Comparison of ENCODE assay signal across 9 cellular contexts in genomic region chr11:72832301-72833082, GRCh38. TPM values are rescaled to one million over a fixed set of nuclear protein-coding genes. Genes with fewer than 3 reads are reported as not detected.
DNase-seq lines count a peak whose midpoint lies in the region; ATAC-seq and TF ChIP-seq lines count a peak whose summit lies in the region.
"Had no signal": no experiment of that assay in that cellular context is flagged by ENCODE, and none has a peak within 500 bp of the region (broad histone marks: within the 10 kb centered on the region; RNA-seq: fewer than 3 reads in every experiment).

No MANE protein-coding gene starts in this region.

- H3K4me3 ChIP-seq in dorsolateral prefrontal cortex (no peak overlapping the region), uterus (no peak overlapping the region)

- H3K9me3 Mint-ChIP-seq in activated naive CD8-positive, alpha-beta T cell (ENCODE audit: low read depth) = no peaks in the 10 kb centered on the region
- no peaks in the 10 kb centered on the region for H3K9me3 Mint-ChIP-seq in activated naive CD8-positive, alpha-beta T cell treated with anti-CD3 and anti-CD28 coated beads, Interleukin-2, amount 50 U/mL, for 24 hours
- H3K9me3 Mint-ChIP-seq in natural killer cell = no peaks in the 10 kb centered on the region

- TF ChIP-seq CTCF in dorsolateral prefrontal cortex (IDR thresholded peaks at IDR 0.05 in 54 of 56, conservative IDR thresholded peaks at IDR 0.05 in 2 of 56; ENCODE audit: low read depth in 1 of 56, partially characterized antibody in 56 of 56) (no peak), natural killer cell (IDR thresholded peaks at IDR 0.05) (no peak), uterus (IDR thresholded peaks at IDR 0.05) (no peak)

- ATAC-seq in activated naive CD8-positive, alpha-beta T cell treated with anti-CD3 and anti-CD28 coated beads, Interleukin-2, amount 50 U/mL, for 24 hours = no peak
- ATAC-seq in natural killer cell = no peak
- no peak for ATAC-seq in GM19463 (IDR thresholded peaks at IDR 0.05; ENCODE audit: unreplicated experiment)

- no peak overlapping the region for H3K4me3 Mint-ChIP-seq in activated naive CD8-positive, alpha-beta T cell
- no peak overlapping the region for H3K4me3 Mint-ChIP-seq in activated naive CD8-positive, alpha-beta T cell treated with anti-CD3 and anti-CD28 coated beads, Interleukin-2, amount 50 U/mL, for 24 hours
- no peak overlapping the region for H3K4me3 Mint-ChIP-seq in natural killer cell

- no peaks in the 10 kb centered on the region for H3K9me3 ChIP-seq in uterus

- TF ChIP-seq POLR2A in uterus (IDR thresholded peaks at IDR 0.05) = no peak

- intact Hi-C loops in dorsolateral prefrontal cortex (cut with DNase I) = loop anchor here (5.0 to 10.0 kb wide), 2 partner anchors 95 to 402 kb away; no protein-coding TSS in a partner anchor
- intact Hi-C loops in natural killer cell (cut with micrococcal nuclease) = no loop called here
- intact Hi-C loops in uterus (cut with DNase I; ENCODE audit: low total_unique reads) = loop anchor here (5.0 kb wide), 1 partner anchor 345 kb away; no protein-coding TSS in a partner anchor

- H3K4me1 Mint-ChIP-seq in activated naive CD8-positive, alpha-beta T cell (ENCODE audit: low read depth) = peaks cover 2% of the 10 kb centered on the region
- peaks cover 14% of the 10 kb centered on the region for H3K4me1 Mint-ChIP-seq in activated naive CD8-positive, alpha-beta T cell treated with anti-CD3 and anti-CD28 coated beads, Interleukin-2, amount 50 U/mL, for 24 hours
- H3K4me1 Mint-ChIP-seq in natural killer cell = peaks cover 18 to 39% of the 10 kb centered on the region in 2 donors

- no peaks in the 10 kb centered on the region for H3K36me3 ChIP-seq in uterus

- H3K27ac Mint-ChIP-seq in activated naive CD8-positive, alpha-beta T cell = peak overlapping the region; percentile 46
- H3K27ac Mint-ChIP-seq in activated naive CD8-positive, alpha-beta T cell treated with anti-CD3 and anti-CD28 coated beads, Interleukin-2, amount 50 U/mL, for 24 hours = no peak overlapping the region
- peak overlapping the region; percentile 74 to 95 for H3K27ac Mint-ChIP-seq in natural killer cell

- H3K27ac ChIP-seq in dorsolateral prefrontal cortex (peak overlapping the region in 53 of 59 donors; percentile 0 to 87 (median 74)), uterus (peak overlapping the region; percentile 76)

- no peaks in the 10 kb centered on the region for H3K27me3 ChIP-seq in dorsolateral prefrontal cortex
- H3K27me3 ChIP-seq in uterus = no peaks in the 10 kb centered on the region

- no peak for DNase-seq in activated naive CD8-positive, alpha-beta T cell treated with anti-CD3 and anti-CD28 coated beads, Interleukin-2, amount 50 U/mL, for 24 hours
- DNase-seq in dorsolateral prefrontal cortex = no peak
- DNase-seq in natural killer cell = no peak
- DNase-seq in uterus = peak in 1 of 2 donors; percentile 19
- DNase-seq in NCI-H526 (lab: John Stamatoyannopoulos, UW) = no peak
- no peak for DNase-seq in putamen (ENCODE audit: low spot score)
- DNase-seq: amniotic stem cell had no signal

- no peaks in the 10 kb centered on the region for H3K36me3 Mint-ChIP-seq in activated naive CD8-positive, alpha-beta T cell
- peaks cover 9% of the 10 kb centered on the region for H3K36me3 Mint-ChIP-seq in activated naive CD8-positive, alpha-beta T cell treated with anti-CD3 and anti-CD28 coated beads, Interleukin-2, amount 50 U/mL, for 24 hours (ENCODE audit: low read depth)
- no peaks in the 10 kb centered on the region for H3K36me3 Mint-ChIP-seq in natural killer cell

- H3K4me1 ChIP-seq in uterus = peaks cover 0 to 11% of the 10 kb centered on the region in 2 donors

- H3K27me3 Mint-ChIP-seq in activated naive CD8-positive, alpha-beta T cell = no peaks in the 10 kb centered on the region
- no peaks in the 10 kb centered on the region for H3K27me3 Mint-ChIP-seq in activated naive CD8-positive, alpha-beta T cell treated with anti-CD3 and anti-CD28 coated beads, Interleukin-2, amount 50 U/mL, for 24 hours
- H3K27me3 Mint-ChIP-seq in natural killer cell (ENCODE audit: low read depth in 2 of 2) = no peaks in the 10 kb centered on the region

RNA-seq across cellular contexts. Expression of gene ATG16L2, which starts 18.3 kb away (rescaled TPM):
- total RNA-seq in dorsolateral prefrontal cortex (10 to 100 TPM; 17.7 to 47.0 (median 30.9) TPM), natural killer cell (100 to 1,000 TPM; 172 to 190 (median 179) TPM), uterus (10 to 100 TPM; 20.7 to 57.6 (median 32.3) TPM)

RNA-seq across cellular contexts. Expression of gene STARD10, which starts 38.6 kb away (rescaled TPM):
- total RNA-seq in dorsolateral prefrontal cortex = 100 to 1,000 TPM in 2 of 120 experiments, 10 to 100 TPM in 118; 31.5 to 113 (median 51.1) TPM
- 10 to 100 TPM; 10.9 to 17.3 (median 11.7) TPM for total RNA-seq in natural killer cell
- 10 to 100 TPM; 19.1 to 85.3 (median 53.0) TPM for total RNA-seq in uterus
